Comparison of ENCODE assay signal across 22 cellular contexts in genomic region chr5:109707531-109707930, GRCh38. TPM values are rescaled to one million over a fixed set of nuclear protein-coding genes. Genes with fewer than 3 reads are reported as not detected.
DNase-seq lines count a peak whose midpoint lies in the region; ATAC-seq and TF ChIP-seq lines count a peak whose summit lies in the region.
"Had no signal": no experiment of that assay in that cellular context is flagged by ENCODE, and none has a peak within 500 bp of the region (broad histone marks: within the 10 kb centered on the region; RNA-seq: fewer than 3 reads in every experiment).

No MANE protein-coding gene starts in this region.

- H3K36me3 Mint-ChIP-seq in activated naive CD8-positive, alpha-beta T cell, result peaks cover 11% of the 10 kb centered on the region
- H3K36me3 Mint-ChIP-seq in activated naive CD8-positive, alpha-beta T cell treated with anti-CD3 and anti-CD28 coated beads, Interleukin-2, amount 50 U/mL, for 24 hours (ENCODE audit: low read depth), result peaks cover 26% of the 10 kb centered on the region
- H3K36me3 Mint-ChIP-seq in type B pancreatic cell, result peaks cover 26% of the 10 kb centered on the region

- no peaks in the 10 kb centered on the region for H3K9me3 ChIP-seq in muscle layer of duodenum (ENCODE audit: control insufficient read depth in 1 of 2, low read length in 2 of 2)
- H3K9me3 ChIP-seq: BE2C had no signal

- H3K27ac Mint-ChIP-seq in activated naive CD8-positive, alpha-beta T cell, result peak overlapping the region; percentile 7
- H3K27ac Mint-ChIP-seq in activated naive CD8-positive, alpha-beta T cell treated with anti-CD3 and anti-CD28 coated beads, Interleukin-2, amount 50 U/mL, for 24 hours, result no peak overlapping the region
- peak overlapping the region; percentile 26 for H3K27ac Mint-ChIP-seq in type B pancreatic cell
- H3K27ac Mint-ChIP-seq: CD4-positive, alpha-beta T cell had no signal

- H3K4me3 Mint-ChIP-seq in activated naive CD8-positive, alpha-beta T cell, result no peak overlapping the region
- no peak overlapping the region for H3K4me3 Mint-ChIP-seq in activated naive CD8-positive, alpha-beta T cell treated with anti-CD3 and anti-CD28 coated beads, Interleukin-2, amount 50 U/mL, for 24 hours
- no peak overlapping the region for H3K4me3 Mint-ChIP-seq in type B pancreatic cell
- H3K4me3 Mint-ChIP-seq: CD4-positive, alpha-beta T cell had no signal

- no peaks in the 10 kb centered on the region for H3K9me3 Mint-ChIP-seq in activated naive CD8-positive, alpha-beta T cell (ENCODE audit: low read depth)
- H3K9me3 Mint-ChIP-seq in activated naive CD8-positive, alpha-beta T cell treated with anti-CD3 and anti-CD28 coated beads, Interleukin-2, amount 50 U/mL, for 24 hours, result no peaks in the 10 kb centered on the region
- peaks cover 4% of the 10 kb centered on the region for H3K9me3 Mint-ChIP-seq in type B pancreatic cell
- H3K9me3 Mint-ChIP-seq: CD4-positive, alpha-beta T cell had no signal

- H3K4me3 ChIP-seq in muscle layer of duodenum (ENCODE audit: low read depth in 1 of 2, low read length in 2 of 2), result no peak overlapping the region
- H3K4me3 ChIP-seq: GM12878 had no signal

- no peak for TF ChIP-seq CTCF in type B pancreatic cell (conservative IDR thresholded peaks at IDR 0.05)

- peaks cover 82% of the 10 kb centered on the region for H3K4me1 Mint-ChIP-seq in activated naive CD8-positive, alpha-beta T cell (ENCODE audit: low read depth)
- H3K4me1 Mint-ChIP-seq in activated naive CD8-positive, alpha-beta T cell treated with anti-CD3 and anti-CD28 coated beads, Interleukin-2, amount 50 U/mL, for 24 hours, result peaks cover 66% of the 10 kb centered on the region
- H3K4me1 Mint-ChIP-seq in type B pancreatic cell (ENCODE audit: unreplicated experiment), result peaks cover 28% of the 10 kb centered on the region

- H3K27ac ChIP-seq in muscle layer of duodenum (ENCODE audit: low read length), result peak overlapping the region; percentile 7

- no peaks in the 10 kb centered on the region for H3K27me3 ChIP-seq in muscle layer of duodenum (ENCODE audit: low read depth, low read length)
- H3K27me3 ChIP-seq: BE2C had no signal

- H3K36me3 ChIP-seq in muscle layer of duodenum (ENCODE audit: control insufficient read depth in 1 of 2, insufficient read depth in 2 of 2, low read length in 2 of 2), result no peaks in the 10 kb centered on the region
- H3K36me3 ChIP-seq: BE2C had no signal

- peaks cover 6 to 24% of the 10 kb centered on the region in 2 donors for H3K4me1 ChIP-seq in muscle layer of duodenum (ENCODE audit: control insufficient read depth in 1 of 2, insufficient read depth in 2 of 2, low read length in 2 of 2)

- DNase-seq in activated naive CD8-positive, alpha-beta T cell treated with anti-CD3 and anti-CD28 coated beads, Interleukin-2, amount 50 U/mL, for 24 hours, result no peak
- DNase-seq in left lobe of liver (ENCODE audit: low spot score), result no peak
- DNase-seq in type B pancreatic cell (ENCODE audit: extremely low spot score, unreplicated experiment), result no peak
- no peak for DNase-seq in stimulated activated CD4-positive, alpha-beta T cell treated with anti-CD3 and anti-CD28 coated beads, Interleukin-4, amount 100 ng/mL, for 4 hours
- DNase-seq: BE2C; CD4-positive, alpha-beta T cell; DMS53; EL; GOT3; KG1; MV-4-11; NCI-H1417; NCI-H187; NCI-H2107; NCI-H510A; NCI-H748 treated with DMSO at 0.1 percent for 48 hours; SHP77 had no signal

- no peaks in the 10 kb centered on the region for H3K27me3 Mint-ChIP-seq in activated naive CD8-positive, alpha-beta T cell
- no peaks in the 10 kb centered on the region for H3K27me3 Mint-ChIP-seq in activated naive CD8-positive, alpha-beta T cell treated with anti-CD3 and anti-CD28 coated beads, Interleukin-2, amount 50 U/mL, for 24 hours
- H3K27me3 Mint-ChIP-seq in type B pancreatic cell, result no peaks in the 10 kb centered on the region
- H3K27me3 Mint-ChIP-seq: CD4-positive, alpha-beta T cell had no signal

- no peak for ATAC-seq in activated naive CD8-positive, alpha-beta T cell treated with anti-CD3 and anti-CD28 coated beads, Interleukin-2, amount 50 U/mL, for 24 hours
- ATAC-seq in left lobe of liver (peak; percentile 70), GM18519 (IDR thresholded peaks at IDR 0.05; ENCODE audit: low FRiP score, unreplicated experiment) (no peak), HG03460 (IDR thresholded peaks at IDR 0.05; ENCODE audit: unreplicated experiment) (no peak)
- ATAC-seq: GM12878 had no signal

RNA-seq across cellular contexts. Expression of gene MAN2A1, which starts 17.8 kb away (rescaled TPM):
- 59.9 TPM for total RNA-seq in left lobe of liver
- total RNA-seq in type B pancreatic cell (ENCODE audit: low replicate concordance), result 47.9 and 62.8 TPM in 2 replicates
